Comparison of ENCODE assay signal across 10 cellular contexts in genomic region chr10:133306941-133307379, GRCh38. TPM values are rescaled to one million over a fixed set of nuclear protein-coding genes. Genes with fewer than 3 reads are reported as not detected.
DNase-seq lines count a peak whose midpoint lies in the region; ATAC-seq and TF ChIP-seq lines count a peak whose summit lies in the region.
"Had no signal": no experiment of that assay in that cellular context is flagged by ENCODE, and none has a peak within 500 bp of the region (broad histone marks: within the 10 kb centered on the region; RNA-seq: fewer than 3 reads in every experiment).

No MANE protein-coding gene starts in this region.

- H3K9me3 ChIP-seq in OCI-LY3 (ENCODE audit: insufficient read depth, low read length) = no peaks in the 10 kb centered on the region
- no peaks in the 10 kb centered on the region for H3K9me3 ChIP-seq in endodermal cell (ENCODE audit: control insufficient read depth, low read length)
- H3K9me3 ChIP-seq in colonic mucosa = no peaks in the 10 kb centered on the region

- no peak overlapping the region for H3K27ac ChIP-seq in OCI-LY3 (ENCODE audit: low read length)
- no peak overlapping the region for H3K27ac ChIP-seq in endodermal cell (ENCODE audit: low read depth, low read length)
- no peak overlapping the region for H3K27ac ChIP-seq in colonic mucosa

- H3K4me1 Mint-ChIP-seq in endodermal cell (peaks cover 17% of the 10 kb centered on the region), progenitor cell of endocrine pancreas (ENCODE audit: low read depth) (peaks cover 8% of the 10 kb centered on the region)

- TF ChIP-seq CTCF in OCI-LY3 (IDR thresholded peaks at IDR 0.05; ENCODE audit: low read depth, low read length) = no peak
- TF ChIP-seq CTCF in endodermal cell (conservative IDR thresholded peaks at IDR 0.05) = no peak
- no peak for TF ChIP-seq CTCF in progenitor cell of endocrine pancreas (IDR thresholded peaks at IDR 0.05; ENCODE audit: unreplicated experiment)
- no peak for TF ChIP-seq CTCF in colonic mucosa (IDR thresholded peaks at IDR 0.05)

- no peak overlapping the region for H2AFZ ChIP-seq in OCI-LY3 (ENCODE audit: low read depth, low read length)

- peak; percentile 77 for DNase-seq in Caki2 (ENCODE audit: low read depth)
- DNase-seq in endodermal cell = no peak
- no peak for DNase-seq in progenitor cell of endocrine pancreas (ENCODE audit: low spot score, unreplicated experiment)
- DNase-seq in SHP77 (lab: John Stamatoyannopoulos, UW) = no peak
- no peak for DNase-seq in dermis blood vessel endothelial cell
- DNase-seq in colonic mucosa = no peak

- in situ Hi-C loops in Caki2 (cut with HindIII; ENCODE audit: low pct_unique_long_range_greater_than_20kb, low sequenced_read_pairs) = no loop called here

- H3K4me3 ChIP-seq in OCI-LY3 (ENCODE audit: low read length) (peak overlapping the region; percentile 100), endodermal cell (ENCODE audit: low read length) (peak overlapping the region; percentile 96), colonic mucosa (no peak overlapping the region)

- no peak overlapping the region for H3K27ac Mint-ChIP-seq in endodermal cell
- no peak overlapping the region for H3K27ac Mint-ChIP-seq in progenitor cell of endocrine pancreas

- H3K9me3 Mint-ChIP-seq in endodermal cell (no peaks in the 10 kb centered on the region), progenitor cell of endocrine pancreas (ENCODE audit: low read depth) (no peaks in the 10 kb centered on the region)

- 93 to 97% methylated on average over 11 to 17 of the region's 17 CpGs for WGBS in endodermal cell (ENCODE audit: insufficient coverage in 1 of 2, insufficient read length in 1 of 2), 2 experiments

- peaks cover 52% of the 10 kb centered on the region for H3K79me2 ChIP-seq in OCI-LY3 (ENCODE audit: low read length)

- H3K27me3 ChIP-seq in OCI-LY3 (ENCODE audit: low read depth, low read length) (no peaks in the 10 kb centered on the region), endodermal cell (ENCODE audit: control insufficient read depth, insufficient read depth, low read length, poor library complexity, severe bottlenecking) (no peaks in the 10 kb centered on the region), colonic mucosa (no peaks in the 10 kb centered on the region)

- ATAC-seq in GM19328 (IDR thresholded peaks at IDR 0.05; ENCODE audit: unreplicated experiment) = no peak

- H3K4me3 Mint-ChIP-seq in endodermal cell = peak overlapping the region; percentile 93
- peak overlapping the region; percentile 55 for H3K4me3 Mint-ChIP-seq in progenitor cell of endocrine pancreas (ENCODE audit: low read depth)

- peaks cover 27% of the 10 kb centered on the region for H3K4me1 ChIP-seq in OCI-LY3 (ENCODE audit: low read length)
- peaks cover 14% of the 10 kb centered on the region for H3K4me1 ChIP-seq in endodermal cell (ENCODE audit: control insufficient read depth, insufficient read depth, low read length)
- H3K4me1 ChIP-seq in colonic mucosa = no peaks in the 10 kb centered on the region

- H3K27me3 Mint-ChIP-seq in endodermal cell (ENCODE audit: insufficient read depth) (no peaks in the 10 kb centered on the region), progenitor cell of endocrine pancreas (no peaks in the 10 kb centered on the region)

- H3K36me3 ChIP-seq in OCI-LY3 (replicated peaks; ENCODE audit: low read depth, low read length) (peaks cover 4% of the 10 kb centered on the region), endodermal cell (ENCODE audit: control insufficient read depth, insufficient read depth, low read length) (peaks cover 28% of the 10 kb centered on the region), colonic mucosa (no peaks in the 10 kb centered on the region)

- H3K9ac ChIP-seq in OCI-LY3 (ENCODE audit: low read length) (no peak overlapping the region), endodermal cell (ENCODE audit: extremely low read depth, low read length, poor library complexity, severe bottlenecking) (no peak overlapping the region), colonic mucosa (ENCODE audit: low read depth in 2 of 2, low read length in 2 of 2) (peak overlapping the region in 1 of 2 donors; percentile 99)

- H3K4me2 ChIP-seq in OCI-LY3 (ENCODE audit: low read length) = peak overlapping the region; percentile 79

- intact Hi-C loops in colonic mucosa (cut with DNase I) = loop anchor here (5.0 kb wide), 1 partner anchor 45 kb away; no protein-coding TSS in a partner anchor

- H4K20me1 ChIP-seq in OCI-LY3 (ENCODE audit: insufficient read depth, low read length) = peaks cover 4% of the 10 kb centered on the region

- H3K36me3 Mint-ChIP-seq in endodermal cell (ENCODE audit: low read depth) (peaks cover 31% of the 10 kb centered on the region), progenitor cell of endocrine pancreas (ENCODE audit: insufficient read depth) (peaks cover 3% of the 10 kb centered on the region)

RNA-seq across cellular contexts. Expression of gene TUBGCP2, which starts 1.7 kb away (rescaled TPM):
- total RNA-seq in Caki2 (2014; rRNA removed; shearing (Covaris generic); ENCODE audit: low replicate concordance) = 73.2 and 76.2 TPM in 2 replicates
- total RNA-seq in endodermal cell = 10 to 100 TPM; 52.8 to 63.0 TPM
- 51.3 TPM for polyA plus RNA-seq in endodermal cell (2013, experiment 1 of 2)
- 46.4 TPM for polyA plus RNA-seq in endodermal cell (2013, experiment 2 of 2)
- total RNA-seq in progenitor cell of endocrine pancreas = 63.2 and 77.0 TPM in 2 replicates
- total RNA-seq in dermis blood vessel endothelial cell = 33.5 and 47.7 TPM in 2 replicates
- total RNA-seq in colonic mucosa = 10 to 100 TPM; 64.7 to 67.5 TPM

RNA-seq across cellular contexts. Expression of gene ZNF511, which starts 1.8 kb away (rescaled TPM):
- 74.5 and 97.5 TPM in 2 replicates for total RNA-seq in Caki2 (2014; rRNA removed; shearing (Covaris generic); ENCODE audit: low replicate concordance)
- total RNA-seq in endodermal cell (10 to 100 TPM; 48.1 to 57.6 TPM), progenitor cell of endocrine pancreas (54.2 and 56.8 TPM in 2 replicates), dermis blood vessel endothelial cell (23.2 and 24.7 TPM in 2 replicates), colonic mucosa (10 to 100 TPM; 53.9 to 78.2 TPM)
- 30.8 TPM for polyA plus RNA-seq in endodermal cell (2013, experiment 1 of 2)
- polyA plus RNA-seq in endodermal cell (2013, experiment 2 of 2) = 30.8 TPM

RNA-seq across cellular contexts. Expression of gene CALY, which starts 29.7 kb away (rescaled TPM):
- not detected in 2 replicates for total RNA-seq in Caki2 (2014; rRNA removed; shearing (Covaris generic); ENCODE audit: low replicate concordance)
- total RNA-seq in endodermal cell (1 to 10 TPM in 1 of 2 donors, under 1 TPM in 1; 0.75 to 1.3 TPM), progenitor cell of endocrine pancreas (2.3 and 2.5 TPM in 2 replicates), dermis blood vessel endothelial cell (not detected in 2 replicates), colonic mucosa (1 to 10 TPM in 1 of 2 donors, not detected in 1; 1.6 TPM)
- polyA plus RNA-seq in endodermal cell (2013, experiment 1 of 2) = 1.5 TPM
- polyA plus RNA-seq in endodermal cell (2013, experiment 2 of 2) = 1.4 TPM
- total RNA-seq: esophagus mucosa, SK-MEL-5 had no signal

RNA-seq across cellular contexts. Expression of gene ADAM8, which starts 30.3 kb away (rescaled TPM):
- total RNA-seq in Caki2 (2014; rRNA removed; shearing (Covaris generic); ENCODE audit: low replicate concordance) = 0.55 and 2.9 TPM in 2 replicates
- 1 to 10 TPM; 3.7 to 5.5 TPM for total RNA-seq in endodermal cell
- 1.7 TPM for polyA plus RNA-seq in endodermal cell (2013, experiment 1 of 2)
- polyA plus RNA-seq in endodermal cell (2013, experiment 2 of 2) = 1.2 TPM
- total RNA-seq in progenitor cell of endocrine pancreas = 13.7 and 16.3 TPM in 2 replicates
- 0.14 and 0.68 TPM in 2 replicates for total RNA-seq in dermis blood vessel endothelial cell
- total RNA-seq in colonic mucosa = 1 to 10 TPM; 3.7 to 5.7 TPM

RNA-seq across cellular contexts. Expression of gene PRAP1, which starts 40.2 kb away (rescaled TPM):
- total RNA-seq in Caki2 (2014; rRNA removed; shearing (Covaris generic); ENCODE audit: low replicate concordance) = not detected in 2 replicates
- total RNA-seq in endodermal cell = not detected
- polyA plus RNA-seq in endodermal cell (2013, experiment 1 of 2) = not detected
- not detected for polyA plus RNA-seq in endodermal cell (2013, experiment 2 of 2)
- total RNA-seq in progenitor cell of endocrine pancreas = 0.62 TPM in 1 of 2 replicates, not detected in the other
- total RNA-seq in dermis blood vessel endothelial cell = not detected in 2 replicates
- 10 to 100 TPM; 15.0 to 99.3 TPM for total RNA-seq in colonic mucosa
- total RNA-seq: esophagus mucosa, SK-MEL-5 had no signal
